In genomic region chr17:41782142-41782541, GRCh38 we compare ENCODE assay signal across 12 cellular contexts. TPM values are rescaled to one million over a fixed set of nuclear protein-coding genes. Genes with fewer than 3 reads are reported as not detected.
DNase-seq lines count a peak whose midpoint lies in the region; ATAC-seq and TF ChIP-seq lines count a peak whose summit lies in the region.
"Had no signal": no experiment of that assay in that cellular context is flagged by ENCODE, and none has a peak within 500 bp of the region (broad histone marks: within the 10 kb centered on the region; RNA-seq: fewer than 3 reads in every experiment).

No MANE protein-coding gene starts in this region.

- 93% methylated on average over 4 of the region's 4 CpGs; no CpG with 5 or more reads in 1 of the 2 experiments for WGBS in endodermal cell (ENCODE audit: insufficient coverage in 1 of 2, insufficient read length in 1 of 2), 2 experiments
- WGBS in lung, 2 donors: 27 to 67% methylated on average over 4 of the region's 4 CpGs

- H3K4me3 Mint-ChIP-seq in endodermal cell: peak overlapping the region; percentile 19
- H3K4me3 Mint-ChIP-seq in stimulated activated effector memory CD8-positive, alpha-beta T cell treated with anti-CD3 and anti-CD28 coated beads, Interleukin-12 subunit alpha, Interleukin-12 subunit beta, amount 100 ng/mL, for 72 hours: no peak overlapping the region

- H3K27me3 ChIP-seq in endodermal cell (ENCODE audit: control insufficient read depth, insufficient read depth, low read length, poor library complexity, severe bottlenecking) (no peaks in the 10 kb centered on the region), lung (ENCODE audit: control insufficient read depth, insufficient read depth) (no peaks in the 10 kb centered on the region)

- no peaks in the 10 kb centered on the region for H3K27me3 Mint-ChIP-seq in endodermal cell (ENCODE audit: insufficient read depth)

- H3K9ac ChIP-seq in endodermal cell (ENCODE audit: extremely low read depth, low read length, poor library complexity, severe bottlenecking): no peak overlapping the region

- peaks cover 20% of the 10 kb centered on the region for H3K4me1 ChIP-seq in HEK293 (ENCODE audit: control insufficient read depth, insufficient read depth, low read length)
- H3K4me1 ChIP-seq in endodermal cell (ENCODE audit: control insufficient read depth, insufficient read depth, low read length): peaks cover 13% of the 10 kb centered on the region
- H3K4me1 ChIP-seq in lung (ENCODE audit: control insufficient read depth in 2 of 2, insufficient read depth in 2 of 2, low read length in 2 of 2): peaks cover 15 to 37% of the 10 kb centered on the region in 2 donors

- peaks cover 29% of the 10 kb centered on the region for H3K4me1 Mint-ChIP-seq in endodermal cell
- H3K4me1 Mint-ChIP-seq in stimulated activated effector memory CD8-positive, alpha-beta T cell treated with anti-CD3 and anti-CD28 coated beads, Interleukin-12 subunit alpha, Interleukin-12 subunit beta, amount 100 ng/mL, for 72 hours: peaks cover 24% of the 10 kb centered on the region

- H3K4me3 ChIP-seq in HEK293 (ENCODE audit: low read depth, low read length): no peak overlapping the region
- no peak overlapping the region for H3K4me3 ChIP-seq in endodermal cell (ENCODE audit: low read length)
- no peak overlapping the region for H3K4me3 ChIP-seq in lung

- no peaks in the 10 kb centered on the region for H3K9me3 Mint-ChIP-seq in endodermal cell
- H3K9me3 Mint-ChIP-seq in stimulated activated effector memory CD8-positive, alpha-beta T cell treated with anti-CD3 and anti-CD28 coated beads, Interleukin-12 subunit alpha, Interleukin-12 subunit beta, amount 100 ng/mL, for 72 hours: no peaks in the 10 kb centered on the region

- H3K36me3 Mint-ChIP-seq in endodermal cell (ENCODE audit: low read depth): peaks cover 16% of the 10 kb centered on the region
- H3K36me3 Mint-ChIP-seq in stimulated activated effector memory CD8-positive, alpha-beta T cell treated with anti-CD3 and anti-CD28 coated beads, Interleukin-12 subunit alpha, Interleukin-12 subunit beta, amount 100 ng/mL, for 72 hours: no peaks in the 10 kb centered on the region

- POLR2A ChIA-PET in HEK293 (lab: Yijun Ruan, JAX): interaction anchor here (1.6 kb wide), 1 partner anchor 12 kb away, joined by 5 read pairs; no protein-coding TSS in a partner anchor

- ATAC-seq in lung (ENCODE audit: insufficient read depth, low FRiP score): no peak
- no peak for ATAC-seq in stimulated activated effector memory CD8-positive, alpha-beta T cell treated with anti-CD3 and anti-CD28 coated beads, Interleukin-12 subunit alpha, Interleukin-12 subunit beta, amount 100 ng/mL, for 72 hours

- peak overlapping the region; percentile 82 for H3K27ac Mint-ChIP-seq in endodermal cell
- peak overlapping the region; percentile 63 for H3K27ac Mint-ChIP-seq in stimulated activated effector memory CD8-positive, alpha-beta T cell treated with anti-CD3 and anti-CD28 coated beads, Interleukin-12 subunit alpha, Interleukin-12 subunit beta, amount 100 ng/mL, for 72 hours

- CTCF ChIA-PET in HEK293 (lab: Yijun Ruan, JAX): interaction anchor here (0.6 to 0.7 kb wide), 2 partner anchors 34 to 146 kb away, joined by 3 read pairs; no protein-coding TSS in a partner anchor

- H3K27ac ChIP-seq in HEK293 (ENCODE audit: extremely low read depth, low read depth, low read length): no peak overlapping the region
- peak overlapping the region; percentile 61 for H3K27ac ChIP-seq in endodermal cell (ENCODE audit: low read depth, low read length)
- H3K27ac ChIP-seq in lung (ENCODE audit: low read depth in 1 of 2, low read length in 1 of 2): peak overlapping the region; percentile 76 to 84

- no peak for TF ChIP-seq CTCF in HEK293 (tag by site-specific recombination; IDR thresholded peaks at IDR 0.05)
- TF ChIP-seq CTCF in endodermal cell (conservative IDR thresholded peaks at IDR 0.05): no peak
- no peak for TF ChIP-seq CTCF in lung (IDR thresholded peaks at IDR 0.05; ENCODE audit: control extremely low read depth, extremely low read depth)

- H3K9me3 ChIP-seq in HEK293 (ENCODE audit: control insufficient read depth, insufficient read depth, low read depth, low read length) (no peaks in the 10 kb centered on the region), endodermal cell (ENCODE audit: control insufficient read depth, low read length) (no peaks in the 10 kb centered on the region), lung (ENCODE audit: control insufficient read depth in 2 of 2, insufficient read depth in 1 of 2, low read length in 1 of 2) (no peaks in the 10 kb centered on the region)

- DNase-seq in endodermal cell (no peak), lung (ENCODE audit: low spot score) (no peak), GOT3 (lab: John Stamatoyannopoulos, UW) (no peak)
- no peak for DNase-seq in stimulated activated effector memory CD8-positive, alpha-beta T cell treated with anti-CD3 and anti-CD28 coated beads, Interleukin-12 subunit alpha, Interleukin-12 subunit beta, amount 100 ng/mL, for 72 hours (ENCODE audit: low spot score in 2 of 2)
- DNase-seq in activated naive CD4-positive, alpha-beta T cell treated with anti-CD3 and anti-CD28 coated beads, Interleukin-2, amount 50 U/mL, for 16 hours: no peak
- no peak for DNase-seq in activated CD4-positive, alpha-beta T cell treated with anti-CD3 and anti-CD28 coated beads, Interleukin-2, amount 50 U/mL, for 4 hours
- DNase-seq in stimulated activated naive CD4-positive, alpha-beta T cell treated with Interleukin-2 at 50 U/mL for 16 hours (lab: John Stamatoyannopoulos, UW): no peak
- DNase-seq: activated CD8-positive, alpha-beta memory T cell treated with anti-CD3 and anti-CD28 coated beads, Interleukin-2, amount 50 U/mL, for 4 hours; effector memory CD4-positive, alpha-beta T cell; hippocampal formation had no signal

- H3K36me3 ChIP-seq in HEK293 (ENCODE audit: control insufficient read depth in 2 of 2, insufficient read depth in 1 of 2, low read length in 2 of 2) (peaks cover 0 to 8% of the 10 kb centered on the region in 2 experiments; a peak in 2 of 3 replicates), endodermal cell (ENCODE audit: control insufficient read depth, insufficient read depth, low read length) (peaks cover 30% of the 10 kb centered on the region), lung (ENCODE audit: control insufficient read depth in 2 of 2, insufficient read depth in 2 of 2, low read length in 2 of 2) (no peaks in the 10 kb centered on the region)

TF ChIP-seq in HEK293, 187 proteins besides CTCF, POLR2A, EP300 and RAD21:
- TF ChIP-seq ZNF600 (tag by site-specific recombination; IDR thresholded peaks at IDR 0.05): 0 out of 2 replicates have a peak, but pooled peaks have one; percentile 44
- TF ChIP-seq ZNF341 (tag by site-specific recombination; IDR thresholded peaks at IDR 0.05; ENCODE audit: low read depth): peak; percentile 45; the same call in 1 of the 2 replicates
- TF ChIP-seq ZNF138 (tag by site-specific recombination; IDR thresholded peaks at IDR 0.05; ENCODE audit: borderline replicate concordance): no peak
TF ChIP-seq in HEK293: peak in this region for 2.

RNA-seq across cellular contexts. Expression of gene JUP, which starts 4.4 kb away (rescaled TPM):
- total RNA-seq in endodermal cell (100 to 1,000 TPM; 112 to 167 TPM), lung (100 to 1,000 TPM; 118 to 150 TPM)
- 71.5 TPM for polyA plus RNA-seq in endodermal cell (2013, experiment 1 of 2)
- polyA plus RNA-seq in endodermal cell (2013, experiment 2 of 2): 69.3 TPM
- 10 to 100 TPM; 60.9 to 83.6 TPM for polyA plus RNA-seq in lung

RNA-seq across cellular contexts. Expression of gene P3H4, which starts 29.6 kb away (rescaled TPM):
- total RNA-seq in endodermal cell: 10 to 100 TPM; 23.9 to 40.6 TPM
- 32.2 TPM for polyA plus RNA-seq in endodermal cell (2013, experiment 1 of 2)
- polyA plus RNA-seq in endodermal cell (2013, experiment 2 of 2): 34.7 TPM
- total RNA-seq in lung: 10 to 100 TPM; 12.3 to 13.2 TPM
- 1 to 10 TPM; 6.8 to 9.6 TPM for polyA plus RNA-seq in lung

RNA-seq across cellular contexts. Expression of gene FKBP10, which starts 30.7 kb away (rescaled TPM):
- total RNA-seq in endodermal cell (100 to 1,000 TPM; 179 to 291 TPM), lung (10 to 100 TPM; 53.2 to 64.4 TPM)
- 230 TPM for polyA plus RNA-seq in endodermal cell (2013, experiment 1 of 2)
- polyA plus RNA-seq in endodermal cell (2013, experiment 2 of 2): 211 TPM
- 10 to 100 TPM; 32.6 to 43.3 TPM for polyA plus RNA-seq in lung

RNA-seq across cellular contexts. Expression of gene HAP1, which starts 47.7 kb away (rescaled TPM):
- 1 to 10 TPM; 1.7 TPM for total RNA-seq in endodermal cell
- 0.82 TPM for polyA plus RNA-seq in endodermal cell (2013, experiment 1 of 2)
- polyA plus RNA-seq in endodermal cell (2013, experiment 2 of 2): 0.66 TPM
- under 1 TPM; 0.21 to 0.26 TPM for total RNA-seq in lung
- polyA plus RNA-seq in lung: under 1 TPM; 0.07 to 0.57 TPM
- total RNA-seq: mononuclear cell had no signal

RNA-seq across cellular contexts. Expression of gene NT5C3B, which starts 53.9 kb away (rescaled TPM):
- 10 to 100 TPM; 65.2 to 79.5 TPM for total RNA-seq in endodermal cell
- polyA plus RNA-seq in endodermal cell (2013, experiment 1 of 2): 77.9 TPM
- polyA plus RNA-seq in endodermal cell (2013, experiment 2 of 2): 72.6 TPM
- total RNA-seq in lung: 10 to 100 TPM; 36.5 to 39.4 TPM
- 10 to 100 TPM; 34.9 to 68.5 TPM for polyA plus RNA-seq in lung
